9 cellular contexts compared by ENCODE assay signal in genomic region chr6:36118550-36119107, GRCh38. TPM values are rescaled to one million over a fixed set of nuclear protein-coding genes. Genes with fewer than 3 reads are reported as not detected.
DNase-seq lines count a peak whose midpoint lies in the region; ATAC-seq and TF ChIP-seq lines count a peak whose summit lies in the region.
"Had no signal": no experiment of that assay in that cellular context is flagged by ENCODE, and none has a peak within 500 bp of the region (broad histone marks: within the 10 kb centered on the region; RNA-seq: fewer than 3 reads in every experiment).

No MANE protein-coding gene starts in this region.

- peak overlapping the region; percentile 98 to 100 (median 99) for H3K27ac Mint-ChIP-seq in CD14-positive monocyte
- peak overlapping the region; percentile 68 for H3K27ac Mint-ChIP-seq in activated naive CD8-positive, alpha-beta T cell
- peak overlapping the region; percentile 94 to 100 (median 99) for H3K27ac Mint-ChIP-seq in naive thymus-derived CD4-positive, alpha-beta T cell

- H3K27me3 Mint-ChIP-seq in CD14-positive monocyte (ENCODE audit: low read depth in 3 of 3): peaks cover 0 to 1% (median 0%) of the 10 kb centered on the region in 3 donors
- H3K27me3 Mint-ChIP-seq in activated naive CD8-positive, alpha-beta T cell: no peaks in the 10 kb centered on the region
- no peaks in the 10 kb centered on the region for H3K27me3 Mint-ChIP-seq in naive thymus-derived CD4-positive, alpha-beta T cell

- H3K27ac ChIP-seq in naive thymus-derived CD4-positive, alpha-beta T cell (ENCODE audit: low read depth, low read length): peak overlapping the region; percentile 90
- H3K27ac ChIP-seq: VCaP had no signal

- intact Hi-C loops in CD14-positive monocyte (cut with micrococcal nuclease): no loop called here
- intact Hi-C loops in naive thymus-derived CD4-positive, alpha-beta T cell (cut with micrococcal nuclease): no loop called here

- peaks cover 78% of the 10 kb centered on the region for H3K4me1 Mint-ChIP-seq in CD14-positive monocyte
- H3K4me1 Mint-ChIP-seq in activated naive CD8-positive, alpha-beta T cell (ENCODE audit: low read depth): peaks cover 95% of the 10 kb centered on the region
- peaks cover 78 to 99% (median 94%) of the 10 kb centered on the region in 7 donors for H3K4me1 Mint-ChIP-seq in naive thymus-derived CD4-positive, alpha-beta T cell

- H3K27me3 ChIP-seq in naive thymus-derived CD4-positive, alpha-beta T cell (ENCODE audit: control insufficient read depth in 2 of 2, insufficient read depth in 2 of 2, low read length in 2 of 2): no peaks in the 10 kb centered on the region
- H3K27me3 ChIP-seq in HAP-1 (ENCODE audit: low read depth): no peaks in the 10 kb centered on the region

- POLR2A ChIA-PET in naive thymus-derived CD4-positive, alpha-beta T cell (lab: Charles Lee): interaction anchor here (0.7 to 3.8 kb wide), 6 partner anchors 10 to 90 kb away, joined by 3 to 39 read pairs (median 14); partner anchors contain the start of genes MAPK13 and MAPK14

- in situ Hi-C loops in HAP-1 (cut with MboI; ENCODE audit: low sequenced_read_pairs): no loop called here

- H3K4me1 ChIP-seq in naive thymus-derived CD4-positive, alpha-beta T cell (ENCODE audit: control insufficient read depth in 2 of 2, insufficient read depth in 2 of 2, low read length in 2 of 2): peaks cover 95 to 96% of the 10 kb centered on the region in 2 donors
- no peaks in the 10 kb centered on the region; the same call in 1 of the 2 replicates for H3K4me1 ChIP-seq in HAP-1

- H3K9me3 ChIP-seq in naive thymus-derived CD4-positive, alpha-beta T cell (ENCODE audit: control insufficient read depth in 2 of 3, low read length in 3 of 3): no peaks in the 10 kb centered on the region
- no peaks in the 10 kb centered on the region for H3K9me3 ChIP-seq in HAP-1

- DNase-seq in CD14-positive monocyte (ENCODE audit: low spot score) (peak; percentile 97), SKM-1 treated with dmso at 0.1 percent for 144 hours (lab: John Stamatoyannopoulos, UW; ENCODE audit: unreplicated experiment) (peak; percentile 35), NCI-H1092 treated with DMSO at 0.1 percent for 48 hours (lab: John Stamatoyannopoulos, UW) (no peak), HAP-1 (ENCODE audit: low spot score in 2 of 2) (no peak)
- DNase-seq in naive thymus-derived CD4-positive, alpha-beta T cell: peak in 4 of 9 donors; percentile 45 to 81 (median 52)

- CTCF ChIA-PET in naive thymus-derived CD4-positive, alpha-beta T cell (lab: Charles Lee): interaction anchor here (0.9 to 6.3 kb wide), 5 partner anchors 9 to 90 kb away, joined by 3 to 53 read pairs (median 5); no protein-coding TSS in a partner anchor

- H3K36me3 ChIP-seq in naive thymus-derived CD4-positive, alpha-beta T cell (ENCODE audit: control insufficient read depth in 2 of 3, insufficient read depth in 3 of 3, low read length in 3 of 3): no peaks in the 10 kb centered on the region
- H3K36me3 ChIP-seq in HAP-1 (replicated peaks): no peaks in the 10 kb centered on the region

- TF ChIP-seq CTCF in CD14-positive monocyte (IDR thresholded peaks at IDR 0.05): no peak

- peaks cover 0 to 2% (median 0%) of the 10 kb centered on the region in 7 donors for H3K9me3 Mint-ChIP-seq in CD14-positive monocyte
- H3K9me3 Mint-ChIP-seq in activated naive CD8-positive, alpha-beta T cell (ENCODE audit: low read depth): no peaks in the 10 kb centered on the region
- H3K9me3 Mint-ChIP-seq in naive thymus-derived CD4-positive, alpha-beta T cell: no peaks in the 10 kb centered on the region

- H3K4me3 ChIP-seq in naive thymus-derived CD4-positive, alpha-beta T cell (ENCODE audit: low read length): no peak overlapping the region
- no peak overlapping the region for H3K4me3 ChIP-seq in HAP-1

- peaks cover 36 to 52% of the 10 kb centered on the region in 2 donors for H3K36me3 Mint-ChIP-seq in CD14-positive monocyte
- peaks cover 5% of the 10 kb centered on the region for H3K36me3 Mint-ChIP-seq in activated naive CD8-positive, alpha-beta T cell
- peaks cover 0 to 36% (median 6%) of the 10 kb centered on the region in 5 donors for H3K36me3 Mint-ChIP-seq in naive thymus-derived CD4-positive, alpha-beta T cell

- peak; percentile 85 for ATAC-seq in naive thymus-derived CD4-positive, alpha-beta T cell
- ATAC-seq in HG03442 (IDR thresholded peaks at IDR 0.05; ENCODE audit: unreplicated experiment): no peak
- ATAC-seq in HG03025 (IDR thresholded peaks at IDR 0.05; ENCODE audit: low FRiP score, unreplicated experiment): no peak

- no peak overlapping the region for H3K4me3 Mint-ChIP-seq in CD14-positive monocyte
- peak overlapping the region; percentile 59 for H3K4me3 Mint-ChIP-seq in activated naive CD8-positive, alpha-beta T cell
- peak overlapping the region; percentile 34 to 99 (median 64) for H3K4me3 Mint-ChIP-seq in naive thymus-derived CD4-positive, alpha-beta T cell

RNA-seq across cellular contexts. Expression of gene MAPK13, which starts 11.7 kb away (rescaled TPM):
- polyA plus RNA-seq in CD14-positive monocyte: 1 to 10 TPM in 1 of 2 donors, under 1 TPM in 1; 0.88 to 2.4 TPM
- total RNA-seq in naive thymus-derived CD4-positive, alpha-beta T cell: 10 to 100 TPM; 27.0 to 53.1 (median 33.7) TPM
- polyA plus RNA-seq in naive thymus-derived CD4-positive, alpha-beta T cell: 10 to 100 TPM; 34.2 to 51.4 TPM

Comparison
In these comparisons a context has a peak if more than half of its experiments do, and no peak if none do; other contexts are left out.
1. DNase-seq: peak in CD14-positive monocyte (single experiment) and SKM-1 treated with dmso at 0.1 percent for 144 hours (single experiment); none in NCI-H1092 treated with DMSO at 0.1 percent for 48 hours (single experiment) and HAP-1 (0 of 2).
2. H3K4me3 Mint-ChIP-seq: peak in activated naive CD8-positive, alpha-beta T cell (single experiment) and naive thymus-derived CD4-positive, alpha-beta T cell (10 of 10); none in CD14-positive monocyte (0 of 2).
3. RNA of gene MAPK13, which starts 11.7 kb away (polyA plus RNA-seq): 34.2 to 51.4 TPM in naive thymus-derived CD4-positive, alpha-beta T cell; 0.88 to 2.4 TPM in CD14-positive monocyte; every median in the first group is over 10 times any median in the second.
4. Peak in every context shown above with its lines, with median percentiles within 50 percentile points of each other: H3K27ac Mint-ChIP-seq.